ENCODE assay signal across 8 cellular contexts in genomic region chr2:128091691-128092050, GRCh38. TPM values are rescaled to one million over a fixed set of nuclear protein-coding genes. Genes with fewer than 3 reads are reported as not detected.
DNase-seq lines count a peak whose midpoint lies in the region; ATAC-seq, FAIRE-seq and TF ChIP-seq lines count a peak whose summit lies in the region.

No MANE protein-coding gene starts in this region.

- H3K27ac ChIP-seq in MM.1S (ENCODE audit: low read length) = peak overlapping the region; percentile 68; the same call in 1 of the 2 replicates
- peak overlapping the region; percentile 86 to 91 for H3K27ac ChIP-seq in thoracic aorta

- peak overlapping the region; percentile 40 for H2AFZ ChIP-seq in MM.1S (ENCODE audit: low read length)

- peak overlapping the region; percentile 80 for H3K9ac ChIP-seq in MM.1S (ENCODE audit: low read length)

- peaks cover 9% of the 10 kb centered on the region for H3F3A ChIP-seq in MM.1S (ENCODE audit: insufficient read depth, low read length)

- TF ChIP-seq CTCF in GM12864 (IDR thresholded peaks at IDR 0.05; ENCODE audit: low read depth, low read length, missing control alignments) = no peak
- no peak for TF ChIP-seq CTCF in MM.1S (IDR thresholded peaks at IDR 0.05; ENCODE audit: low read length)
- TF ChIP-seq CTCF in astrocyte of the spinal cord (IDR thresholded peaks at IDR 0.05; ENCODE audit: low read depth, low read length) = no peak
- no peak for TF ChIP-seq CTCF in thoracic aorta (IDR thresholded peaks at IDR 0.05)

- H3K9me3 ChIP-seq in MM.1S (replicated peaks; ENCODE audit: insufficient read depth, low read length) = no peaks in the 10 kb centered on the region
- H3K9me3 ChIP-seq in thoracic aorta = no peaks in the 10 kb centered on the region

- in situ Hi-C loops in astrocyte of the spinal cord (cut with HindIII; ENCODE audit: low sequenced_read_pairs) = no loop called here

- no peaks in the 10 kb centered on the region for H3K4me1 ChIP-seq in MM.1S (ENCODE audit: low read length)
- peaks cover 6 to 8% of the 10 kb centered on the region in 2 donors for H3K4me1 ChIP-seq in thoracic aorta (ENCODE audit: control insufficient read depth in 1 of 2, low read depth in 2 of 2)

- H3K4me3 ChIP-seq in GM12864 (ENCODE audit: low read depth, low read length) (peak overlapping the region; percentile 91), MM.1S (ENCODE audit: low read length) (peak overlapping the region; percentile 84), astrocyte of the spinal cord (ENCODE audit: low read depth, low read length) (peak overlapping the region; percentile 97), thoracic aorta (peak overlapping the region; percentile 90)

- DNase-seq in GM12864 (ENCODE audit: low read depth) (no peak), MM.1S (peak; percentile 41), astrocyte of the spinal cord (ENCODE audit: low read depth, low spot score) (peak; percentile 38), left kidney (ENCODE audit: low read depth, low spot score) (peak; percentile 24), thoracic aorta (ENCODE audit: low spot score) (no peak), UCSD-AML1 (lab: John Stamatoyannopoulos, UW; ENCODE audit: unreplicated experiment) (no peak), RCC 7860 (ENCODE audit: low spot score) (no peak)

- peak overlapping the region; percentile 77 for H3K4me2 ChIP-seq in MM.1S (ENCODE audit: low read depth, low read length)

- no peak for ATAC-seq in thoracic aorta (ENCODE audit: insufficient number of reproducible peaks, low FRiP score, low read depth)
- no peak for ATAC-seq in HG03432 (IDR thresholded peaks at IDR 0.05; ENCODE audit: unreplicated experiment)

- H3K27me3 ChIP-seq in MM.1S (replicated peaks; ENCODE audit: insufficient read depth, low read length) = no peaks in the 10 kb centered on the region
- no peaks in the 10 kb centered on the region for H3K27me3 ChIP-seq in thoracic aorta (replicated peaks; ENCODE audit: insufficient read depth)

- H3K79me2 ChIP-seq in MM.1S (ENCODE audit: low read length) = peaks cover 55% of the 10 kb centered on the region

- H3K36me3 ChIP-seq in MM.1S (replicated peaks; ENCODE audit: insufficient read depth, low read length) (no peaks in the 10 kb centered on the region), thoracic aorta (no peaks in the 10 kb centered on the region)

- FAIRE-seq in RCC 7860 (lab: Jason Lieb, UNC) = no peak

- no peaks in the 10 kb centered on the region for H4K20me1 ChIP-seq in MM.1S (ENCODE audit: insufficient read depth, low read length)

- no peaks in the 10 kb centered on the region for H3K9me2 ChIP-seq in MM.1S (replicated peaks; ENCODE audit: insufficient read depth, low read length)

RNA-seq across cellular contexts. Expression of gene UGGT1, which starts 0.7 kb away (rescaled TPM):
- total RNA-seq in thoracic aorta = 10 to 100 TPM; 71.3 to 86.2 TPM

Comparison
In these comparisons a context has a peak if more than half of its experiments do, and no peak if none do; other contexts are left out.
1. DNase-seq: peak in MM.1S (single experiment), astrocyte of the spinal cord (single experiment) and left kidney (single experiment); none in GM12864 (single experiment), thoracic aorta (single experiment), UCSD-AML1 (single experiment) and RCC 7860 (single experiment).
2. Peak in every context shown above with its lines, with median percentiles within 50 percentile points of each other: H3K4me3 ChIP-seq.